Comparison of ENCODE assay signal across 8 cellular contexts in the genomic region with DNA sequence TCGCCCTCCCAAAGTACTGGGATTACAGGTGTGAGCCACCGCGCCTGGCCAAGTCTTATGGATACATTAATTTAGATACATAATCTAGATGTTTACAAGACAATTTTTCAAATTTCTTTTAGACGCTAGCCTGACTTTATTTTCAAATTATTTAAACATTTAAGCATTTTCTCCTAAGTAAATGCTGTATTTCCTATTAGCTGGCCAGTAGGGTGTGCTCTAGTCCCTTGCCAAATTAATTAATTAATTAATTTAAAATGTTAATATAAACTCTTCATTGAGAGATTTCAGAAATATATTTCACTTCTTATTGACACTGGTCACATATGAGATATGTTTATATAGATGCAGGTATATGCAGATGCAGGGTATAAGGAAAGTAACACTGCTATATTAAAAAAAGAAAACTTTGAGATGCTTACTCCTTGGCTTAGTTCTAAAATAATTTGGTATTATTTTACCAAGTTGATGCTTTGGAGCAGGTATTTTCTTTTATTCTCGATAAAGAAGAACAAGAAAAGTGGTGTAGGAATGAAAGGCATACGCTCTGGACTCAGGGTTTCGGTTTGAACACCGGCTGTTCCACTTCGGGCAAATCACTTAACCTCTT. TPM values are rescaled to one million over a fixed set of nuclear protein-coding genes. Genes with fewer than 3 reads are reported as not detected.
DNase-seq lines count a peak whose midpoint lies in the region; ATAC-seq and TF ChIP-seq lines count a peak whose summit lies in the region.

No MANE protein-coding gene starts in this region.

- H3K4me1 ChIP-seq in heart left ventricle: peaks cover 0 to 28% (median 12%) of the 10 kb centered on the region in 12 donors
- peaks cover 14% of the 10 kb centered on the region for H3K4me1 ChIP-seq in neural progenitor cell

- peaks cover 19% of the 10 kb centered on the region for H3K4me1 Mint-ChIP-seq in neural progenitor cell

- H3K79me2 ChIP-seq in neural progenitor cell (ENCODE audit: low read depth): no peaks in the 10 kb centered on the region

- no peak for TF ChIP-seq POLR2A in heart left ventricle (IDR thresholded peaks at IDR 0.05)

- H3K27me3 Mint-ChIP-seq in neural progenitor cell (ENCODE audit: insufficient read depth, low read depth): peaks cover 6% of the 10 kb centered on the region

- H3F3A ChIP-seq in neural progenitor cell (ENCODE audit: low read depth): peaks cover 11% of the 10 kb centered on the region

- H3K27ac ChIP-seq in heart left ventricle: no peak overlapping the region
- no peak overlapping the region for H3K27ac ChIP-seq in neural progenitor cell

- ATAC-seq in heart left ventricle (no peak), left ventricle myocardium superior (no peak), HG03095 (IDR thresholded peaks at IDR 0.05; ENCODE audit: unreplicated experiment) (no peak), GM19395 (IDR thresholded peaks at IDR 0.05; ENCODE audit: unreplicated experiment) (no peak)

- no peak for DNase-seq in heart left ventricle
- DNase-seq in left ventricle myocardium superior: no peak
- DNase-seq in NCI-H345 (lab: John Stamatoyannopoulos, UW): peak; percentile 29
- peak; percentile 66 for DNase-seq in cerebellum (ENCODE audit: low spot score)
- DNase-seq in neural progenitor cell (ENCODE audit: low spot score): peak; percentile 47
- no peak for DNase-seq in cortex of kidney (lab: John Stamatoyannopoulos, UW)

- H3K36me3 ChIP-seq in heart left ventricle (no peaks in the 10 kb centered on the region), neural progenitor cell (no peaks in the 10 kb centered on the region)

- H2AFZ ChIP-seq in neural progenitor cell (replicated peaks): no peak overlapping the region

- no peak overlapping the region for H3K27ac Mint-ChIP-seq in neural progenitor cell

- no peak overlapping the region for H3K9ac ChIP-seq in neural progenitor cell

- no peak overlapping the region for H3K4me3 Mint-ChIP-seq in neural progenitor cell

- no peaks in the 10 kb centered on the region for H3K27me3 ChIP-seq in heart left ventricle
- H3K27me3 ChIP-seq in neural progenitor cell: no peaks in the 10 kb centered on the region

- H3K36me3 Mint-ChIP-seq in neural progenitor cell: no peaks in the 10 kb centered on the region

- 77 to 84% (median 82%) methylated on average over 9 of the region's 9 CpGs for WGBS in heart left ventricle, 4 donors

- H3K9me3 ChIP-seq in heart left ventricle (no peaks in the 10 kb centered on the region), neural progenitor cell (ENCODE audit: low read depth) (no peaks in the 10 kb centered on the region)

- TF ChIP-seq CTCF in heart left ventricle (IDR thresholded peaks at IDR 0.05) (peak; percentile 69 to 91 (median 79)), neural progenitor cell (IDR thresholded peaks at IDR 0.05) (peak; percentile 77)

- intact Hi-C loops in heart left ventricle (cut with DNase I) (loop anchor here in 9 of 10 donors (1.0 to 10.0 kb wide), 10 partner anchors 54 to 284 kb away; no protein-coding TSS in a partner anchor), left ventricle myocardium superior (cut with micrococcal nuclease) (no loop called here)

- H3K4me3 ChIP-seq in heart left ventricle: no peak overlapping the region
- no peak overlapping the region for H3K4me3 ChIP-seq in neural progenitor cell

- H3K4me2 ChIP-seq in neural progenitor cell: no peak overlapping the region

- no peaks in the 10 kb centered on the region for H3K9me3 Mint-ChIP-seq in neural progenitor cell

- no peaks in the 10 kb centered on the region for H4K20me1 ChIP-seq in neural progenitor cell (ENCODE audit: low read depth)

RNA-seq across cellular contexts. Expression of gene ERRFI1, which starts 5.2 kb away (rescaled TPM):
- total RNA-seq in heart left ventricle (10 to 100 TPM in 5 of 9 donors, 1 to 10 TPM in 4; 6.2 to 16.1 (median 12.0) TPM), left ventricle myocardium superior (10.2 TPM), cerebellum (22.0 TPM), neural progenitor cell (ENCODE audit: low replicate concordance) (35.3 and 44.8 TPM in 2 replicates)
- polyA plus RNA-seq in heart left ventricle: 10 to 100 TPM in 1 of 2 donors, 1 to 10 TPM in 1; 3.8 to 26.0 TPM

Comparison
In these comparisons a context has a peak if more than half of its experiments do, and no peak if none do; other contexts are left out.
1. DNase-seq: peak in NCI-H345 (single experiment), cerebellum (single experiment) and neural progenitor cell (single experiment); none in heart left ventricle (0 of 5), left ventricle myocardium superior (single experiment) and cortex of kidney (single experiment).